18 cellular contexts compared by ENCODE assay signal in the genomic region with DNA sequence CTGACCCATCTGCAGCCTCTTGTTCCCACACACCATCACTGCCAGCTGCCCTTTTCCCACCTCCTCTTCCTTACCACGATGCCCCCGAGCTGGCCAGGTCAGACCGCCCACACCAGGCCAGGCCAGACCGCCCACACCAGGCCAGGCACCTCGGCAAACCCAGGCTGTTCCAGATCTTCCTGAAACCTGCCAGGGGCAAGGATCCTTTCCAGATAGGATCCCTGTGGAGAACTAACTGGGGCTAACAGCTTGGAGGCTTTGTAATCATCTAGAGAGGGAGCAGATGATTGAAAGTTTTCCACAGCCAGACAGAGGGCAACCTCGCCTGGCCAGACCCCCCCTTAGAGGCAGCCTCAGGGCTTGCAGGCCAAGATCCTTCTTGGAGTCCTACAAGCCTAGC.
A peak's percentile ranks its signal among the peaks of the same experiment; 100 is the strongest.
DNase-seq lines count a peak whose midpoint lies in the region; ATAC-seq and TF ChIP-seq lines count a peak whose summit lies in the region.
"Had no signal": no experiment of that assay in that cellular context is flagged by ENCODE, and none has a peak within 500 bp of the region (broad histone marks: within the 10 kb centered on the region; RNA-seq: fewer than 3 reads in every experiment).

No MANE protein-coding gene starts in this region.

- H3K36me3 Mint-ChIP-seq in osteocyte (ENCODE audit: unreplicated experiment), result no peaks in the 10 kb centered on the region
- H3K36me3 Mint-ChIP-seq: CD4-positive, CD25-positive, alpha-beta regulatory T cell had no signal

- no peaks in the 10 kb centered on the region for H3K27me3 ChIP-seq in Panc1 (ENCODE audit: control insufficient read depth, insufficient read depth, low read length)

- in situ Hi-C loops in Panc1 (cut with HindIII; ENCODE audit: low pct_unique_long_range_greater_than_20kb, low sequenced_read_pairs), result no loop called here

- H3K4me1 ChIP-seq in HEK293 (ENCODE audit: control insufficient read depth, insufficient read depth, low read length), result no peaks in the 10 kb centered on the region
- peaks cover 2% of the 10 kb centered on the region; the same call in 1 of the 2 replicates for H3K4me1 ChIP-seq in Panc1 (ENCODE audit: control insufficient read depth, insufficient read depth, low read length)

- H3K27ac ChIP-seq in HEK293 (ENCODE audit: extremely low read depth, low read depth, low read length) (no peak overlapping the region), Panc1 (ENCODE audit: low read length) (no peak overlapping the region)
- H3K27ac ChIP-seq: GM23248 had no signal

- CTCF ChIA-PET in HEK293 (lab: Yijun Ruan, JAX), result interaction anchor here (0.7 kb wide), 2 partner anchors 170 to 653 kb away, joined by 3 read pairs; no protein-coding TSS in a partner anchor
- CTCF ChIA-PET in Panc1 (lab: Charles Lee), result interaction anchor here (0.5 kb wide), 1 partner anchor 119 kb away, joined by 3 read pairs; no protein-coding TSS in a partner anchor

- no peaks in the 10 kb centered on the region for H3K9me3 Mint-ChIP-seq in osteocyte (ENCODE audit: unreplicated experiment)
- H3K9me3 Mint-ChIP-seq: CD4-positive, CD25-positive, alpha-beta regulatory T cell had no signal

- no peak for TF ChIP-seq CTCF in HEK293 (tag by site-specific recombination; IDR thresholded peaks at IDR 0.05)
- no peak for TF ChIP-seq CTCF in Panc1 (IDR thresholded peaks at IDR 0.05)
- TF ChIP-seq CTCF in osteocyte (IDR thresholded peaks at IDR 0.05), result no peak

- no peaks in the 10 kb centered on the region for H3K9me3 ChIP-seq in HEK293 (ENCODE audit: control insufficient read depth, insufficient read depth, low read depth, low read length)
- H3K9me3 ChIP-seq in Panc1 (ENCODE audit: control insufficient read depth, insufficient read depth, low read depth, low read length), result peaks cover 9% of the 10 kb centered on the region; the same call in 1 of the 2 replicates

- H3K4me1 Mint-ChIP-seq in osteocyte (ENCODE audit: unreplicated experiment), result no peaks in the 10 kb centered on the region
- H3K4me1 Mint-ChIP-seq: CD4-positive, CD25-positive, alpha-beta regulatory T cell had no signal

- intact Hi-C loops in Panc1 (cut with micrococcal nuclease; ENCODE audit: unreplicated experiment), result no loop called here

- POLR2A ChIA-PET in HEK293 (lab: Yijun Ruan, JAX) (no interaction called here), Panc1 (lab: Charles Lee) (no interaction called here)

- no peak overlapping the region for H3K4me3 Mint-ChIP-seq in osteocyte (ENCODE audit: unreplicated experiment)
- H3K4me3 Mint-ChIP-seq: CD4-positive, CD25-positive, alpha-beta regulatory T cell; H9; IgD-negative memory B cell had no signal

- H3K36me3 ChIP-seq in HEK293 (ENCODE audit: control insufficient read depth in 2 of 2, insufficient read depth in 1 of 2, low read length in 2 of 2), result no peaks in the 10 kb centered on the region
- no peaks in the 10 kb centered on the region for H3K36me3 ChIP-seq in Panc1 (ENCODE audit: control insufficient read depth, insufficient read depth, low read length)

- DNase-seq in Panc1 (ENCODE audit: low read depth, low spot score) (no peak), ecto neural progenitor cell (ENCODE audit: low spot score) (peak; percentile 46), osteocyte (ENCODE audit: extremely low spot score, unreplicated experiment) (peak; percentile 82), amygdala (lab: John Stamatoyannopoulos, UW) (no peak), erythroblast (lab: John Stamatoyannopoulos, UW) (no peak)
- no peak for DNase-seq in stimulated activated CD4-positive, alpha-beta T cell treated with anti-CD3 and anti-CD28 coated beads, Interleukin-4, amount 100 ng/mL, for 1 hour
- DNase-seq: CD4-positive, CD25-positive, alpha-beta regulatory T cell; DND-41; GM23248; H9; MV-4-11; NCI-H1105 treated with DMSO at 0.1 percent for 48 hours; NCI-H2029 treated with DMSO at 0.1 percent for 48 hours; NCI-H446 treated with DMSO at 0.1 percent for 48 hours; NCI-H526 treated with DMSO at 0.1 percent for 48 hours; SIG-M5 had no signal

- H3K27me3 Mint-ChIP-seq in osteocyte (ENCODE audit: unreplicated experiment), result peaks cover 39% of the 10 kb centered on the region
- H3K27me3 Mint-ChIP-seq: CD4-positive, CD25-positive, alpha-beta regulatory T cell; IgD-negative memory B cell had no signal

- H3K4me3 ChIP-seq in HEK293 (ENCODE audit: low read depth, low read length) (no peak overlapping the region), Panc1 (ENCODE audit: low read depth in 2 of 2, low read length in 2 of 2) (no peak overlapping the region)
- H3K4me3 ChIP-seq: GM23248 had no signal

- no TSS peak for BruUV-seq in Panc1 (replicated peaks; lab: Mats Ljungman, UMichigan)

- 0 out of 2 replicates have a peak, but pooled peaks have one; percentile 23 for ATAC-seq in Panc1

- no peak overlapping the region for H3K27ac Mint-ChIP-seq in osteocyte (ENCODE audit: unreplicated experiment)
- H3K27ac Mint-ChIP-seq: CD4-positive, CD25-positive, alpha-beta regulatory T cell; H9 had no signal

- TF ChIP-seq POLR2A in erythroblast (IDR thresholded peaks at IDR 0.05; ENCODE audit: low read length), result no peak

TF ChIP-seq in HEK293, 187 proteins besides CTCF, POLR2A, EP300 and RAD21:
- no peak for TF ChIP-seq ZNF274 (IDR thresholded peaks at IDR 0.05; ENCODE audit: low read length)
- TF ChIP-seq ZNF274 (tag by site-specific recombination; IDR thresholded peaks at IDR 0.05; ENCODE audit: borderline replicate concordance), result no peak
- no peak for TF ChIP-seq ZNF514 (tag by site-specific recombination; IDR thresholded peaks at IDR 0.05)
- TF ChIP-seq ZNF521 (tag by site-specific recombination; IDR thresholded peaks at IDR 0.05), result no peak
- TF ChIP-seq EGR2 (tag by site-specific recombination; IDR thresholded peaks at IDR 0.05; ENCODE audit: low read depth), result peak; percentile 60
- peak; percentile 43 for TF ChIP-seq ZIC2 (tag by site-specific recombination; IDR thresholded peaks at IDR 0.05)
- TF ChIP-seq, protein P1, sequence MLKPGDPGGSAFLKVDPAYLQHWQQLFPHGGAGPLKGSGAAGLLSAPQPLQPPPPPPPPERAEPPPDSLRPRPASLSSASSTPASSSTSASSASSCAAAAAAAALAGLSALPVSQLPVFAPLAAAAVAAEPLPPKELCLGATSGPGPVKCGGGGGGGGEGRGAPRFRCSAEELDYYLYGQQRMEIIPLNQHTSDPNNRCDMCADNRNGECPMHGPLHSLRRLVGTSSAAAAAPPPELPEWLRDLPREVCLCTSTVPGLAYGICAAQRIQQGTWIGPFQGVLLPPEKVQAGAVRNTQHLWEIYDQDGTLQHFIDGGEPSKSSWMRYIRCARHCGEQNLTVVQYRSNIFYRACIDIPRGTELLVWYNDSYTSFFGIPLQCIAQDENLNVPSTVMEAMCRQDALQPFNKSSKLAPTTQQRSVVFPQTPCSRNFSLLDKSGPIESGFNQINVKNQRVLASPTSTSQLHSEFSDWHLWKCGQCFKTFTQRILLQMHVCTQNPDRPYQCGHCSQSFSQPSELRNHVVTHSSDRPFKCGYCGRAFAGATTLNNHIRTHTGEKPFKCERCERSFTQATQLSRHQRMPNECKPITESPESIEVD (tag by site-specific recombination; IDR thresholded peaks at IDR 0.05), result no peak
- TF ChIP-seq ZFHX2 (tag by site-specific recombination; conservative IDR thresholded peaks at IDR 0.05), result peak; percentile 54
- no peak for TF ChIP-seq ZNF366 (tag by site-specific recombination; conservative IDR thresholded peaks at IDR 0.05)

Comparison
In these comparisons a context has a peak if more than half of its experiments do, and no peak if none do; other contexts are left out.
1. DNase-seq: peak in ecto neural progenitor cell (single experiment) and osteocyte (single experiment); none in Panc1 (single experiment), amygdala (0 of 56), stimulated activated CD4-positive, alpha-beta T cell treated with anti-CD3 and anti-CD28 coated beads, Interleukin-4, amount 100 ng/mL, for 1 hour (single experiment) and erythroblast (0 of 2).